8 cellular contexts compared by ENCODE assay signal in the genomic region with DNA sequence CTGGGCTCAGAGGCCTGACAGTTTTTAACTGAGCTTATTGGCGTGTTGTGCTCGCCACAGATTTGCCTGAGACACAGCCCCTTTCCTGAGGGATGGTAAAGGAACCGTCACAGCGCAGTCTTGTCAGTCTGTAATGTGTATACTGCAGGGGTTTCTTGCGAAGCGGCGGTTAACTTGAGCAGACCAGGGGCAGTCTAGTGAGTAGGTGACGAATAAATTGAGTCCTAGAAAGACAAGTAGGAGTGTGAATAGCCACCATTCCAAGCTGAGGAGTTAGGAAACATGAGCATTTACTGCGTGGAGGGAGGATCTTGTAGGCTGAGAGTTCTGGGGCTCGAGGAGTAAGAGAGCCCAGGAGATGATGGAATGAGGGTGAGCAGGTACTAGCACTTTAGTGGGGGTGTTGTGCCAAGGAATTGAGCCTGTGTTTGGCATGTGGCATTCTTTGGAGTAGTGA. TPM values are rescaled to one million over a fixed set of nuclear protein-coding genes. Genes with fewer than 3 reads are reported as not detected.
DNase-seq lines count a peak whose midpoint lies in the region; ATAC-seq and TF ChIP-seq lines count a peak whose summit lies in the region.

No MANE protein-coding gene starts in this region.

- H3K4me3 ChIP-seq in HEK293 (ENCODE audit: low read depth, low read length) (peak overlapping the region; percentile 95), cardiac muscle cell (peak overlapping the region; percentile 84), skeletal muscle tissue (ENCODE audit: low read length in 3 of 3) (peak overlapping the region; percentile 67 to 91 (median 88))

- H3K4me3 Mint-ChIP-seq in WTC11, result peak overlapping the region; percentile 95

- H3K9me3 Mint-ChIP-seq in WTC11, result no peaks in the 10 kb centered on the region

- H3K4me1 Mint-ChIP-seq in WTC11, result peaks cover 37% of the 10 kb centered on the region

- POLR2A ChIA-PET in HEK293 (lab: Yijun Ruan, JAX), result interaction anchor here (0.7 to 3.2 kb wide), 7 partner anchors 9 to 61 kb away, joined by 3 to 35 read pairs (median 7); no protein-coding TSS in a partner anchor
- POLR2A ChIA-PET in WTC11 (lab: Charles Lee), result no interaction called here

- H3K27ac Mint-ChIP-seq in WTC11, result peak overlapping the region; percentile 80; the same call in 1 of the 2 replicates

- H3K36me3 Mint-ChIP-seq in WTC11, result no peaks in the 10 kb centered on the region

- peak overlapping the region; percentile 70 to 81 (median 75) for H3K9ac ChIP-seq in skeletal muscle tissue (ENCODE audit: low read depth in 1 of 3, low read length in 3 of 3)

- H3K27me3 Mint-ChIP-seq in WTC11 (ENCODE audit: low read depth), result no peaks in the 10 kb centered on the region

- H3K9me3 ChIP-seq in HEK293 (ENCODE audit: control insufficient read depth, insufficient read depth, low read depth, low read length), result no peaks in the 10 kb centered on the region
- no peaks in the 10 kb centered on the region for H3K9me3 ChIP-seq in cardiac muscle cell (ENCODE audit: low read depth)
- no peaks in the 10 kb centered on the region for H3K9me3 ChIP-seq in skeletal muscle tissue (ENCODE audit: control insufficient read depth in 3 of 3, low read length in 3 of 3)

- no peak for ATAC-seq in WTC11

- intact Hi-C loops in posterior vena cava (cut with DNase I), result no loop called here

- H3K27me3 ChIP-seq in cardiac muscle cell (no peaks in the 10 kb centered on the region), skeletal muscle tissue (ENCODE audit: control insufficient read depth in 3 of 3, insufficient read depth in 3 of 3, low read length in 3 of 3) (no peaks in the 10 kb centered on the region)

- H3K27ac ChIP-seq in HEK293 (ENCODE audit: extremely low read depth, low read depth, low read length) (peak overlapping the region; percentile 39), cardiac muscle cell (peak overlapping the region; percentile 92), skeletal muscle tissue (ENCODE audit: low read depth, low read length) (peak overlapping the region; percentile 96)

- CTCF ChIA-PET in HEK293 (lab: Yijun Ruan, JAX), result interaction anchor here (0.7 to 4.4 kb wide), 9 partner anchors 11 to 390 kb away, joined by 3 to 23 read pairs (median 5); no protein-coding TSS in a partner anchor
- CTCF ChIA-PET in WTC11 (lab: Charles Lee), result interaction anchor here (1.6 to 2.5 kb wide), 4 partner anchors 9 to 91 kb away, joined by 4 to 12 read pairs (median 8); no protein-coding TSS in a partner anchor

- DNase-seq in WTC11 (ENCODE audit: low spot score) (no peak), cardiac muscle cell (ENCODE audit: low read depth in 1 of 2, low spot score in 1 of 2) (no peak), posterior vena cava (ENCODE audit: low spot score) (no peak), NCI-H187 (lab: John Stamatoyannopoulos, UW) (no peak), NCI-H2081 (lab: John Stamatoyannopoulos, UW) (no peak), DMS79 treated with DMSO at 0.1 percent for 48 hours (lab: John Stamatoyannopoulos, UW) (no peak)

- no peak for TF ChIP-seq CTCF in HEK293 (tag by site-specific recombination; IDR thresholded peaks at IDR 0.05)
- TF ChIP-seq CTCF in WTC11 (IDR thresholded peaks at IDR 0.05), result no peak
- TF ChIP-seq CTCF in cardiac muscle cell (IDR thresholded peaks at IDR 0.05; ENCODE audit: low read depth, low read length), result no peak

- H3K4me1 ChIP-seq in HEK293 (ENCODE audit: control insufficient read depth, insufficient read depth, low read length) (peaks cover 9% of the 10 kb centered on the region), cardiac muscle cell (ENCODE audit: low read depth) (peaks cover 22% of the 10 kb centered on the region), skeletal muscle tissue (ENCODE audit: control insufficient read depth in 3 of 3, insufficient read depth in 3 of 3, low read length in 3 of 3) (peaks cover 32 to 48% (median 42%) of the 10 kb centered on the region in 3 donors)

- peaks cover 0 to 11% of the 10 kb centered on the region in 2 experiments; a peak in 1 of 3 replicates for H3K36me3 ChIP-seq in HEK293 (ENCODE audit: control insufficient read depth in 2 of 2, insufficient read depth in 1 of 2, low read length in 2 of 2)
- H3K36me3 ChIP-seq in cardiac muscle cell, result no peaks in the 10 kb centered on the region
- peaks cover 0 to 2% (median under 1%) of the 10 kb centered on the region in 3 donors for H3K36me3 ChIP-seq in skeletal muscle tissue (ENCODE audit: control insufficient read depth in 3 of 3, insufficient read depth in 3 of 3, low read length in 3 of 3)

TF ChIP-seq in HEK293, 187 proteins besides CTCF, POLR2A, EP300 and RAD21:
- TF ChIP-seq ZNF707 (tag by site-specific recombination; IDR thresholded peaks at IDR 0.05), result no peak
- TF ChIP-seq WT1 (tag by site-specific recombination; IDR thresholded peaks at IDR 0.05), result no peak
TF ChIP-seq in HEK293: peak in this region for 0.

TF ChIP-seq in WTC11, 78 proteins besides CTCF, POLR2A, EP300 and RAD21 (continues in another document):
- TF ChIP-seq IRF1 (CRISPR knock-in tag; IDR thresholded peaks at IDR 0.05) (no peak), ZNF138 (CRISPR knock-in tag; conservative IDR thresholded peaks at IDR 0.05) (no peak), TEAD1 (CRISPR knock-in tag; IDR thresholded peaks at IDR 0.05) (no peak), SP1 (CRISPR knock-in tag; conservative IDR thresholded peaks at IDR 0.05) (no peak), SMAD4 (CRISPR knock-in tag; IDR thresholded peaks at IDR 0.05) (no peak), ATF6 (CRISPR knock-in tag; IDR thresholded peaks at IDR 0.05) (no peak)
- TF ChIP-seq, protein P1, sequence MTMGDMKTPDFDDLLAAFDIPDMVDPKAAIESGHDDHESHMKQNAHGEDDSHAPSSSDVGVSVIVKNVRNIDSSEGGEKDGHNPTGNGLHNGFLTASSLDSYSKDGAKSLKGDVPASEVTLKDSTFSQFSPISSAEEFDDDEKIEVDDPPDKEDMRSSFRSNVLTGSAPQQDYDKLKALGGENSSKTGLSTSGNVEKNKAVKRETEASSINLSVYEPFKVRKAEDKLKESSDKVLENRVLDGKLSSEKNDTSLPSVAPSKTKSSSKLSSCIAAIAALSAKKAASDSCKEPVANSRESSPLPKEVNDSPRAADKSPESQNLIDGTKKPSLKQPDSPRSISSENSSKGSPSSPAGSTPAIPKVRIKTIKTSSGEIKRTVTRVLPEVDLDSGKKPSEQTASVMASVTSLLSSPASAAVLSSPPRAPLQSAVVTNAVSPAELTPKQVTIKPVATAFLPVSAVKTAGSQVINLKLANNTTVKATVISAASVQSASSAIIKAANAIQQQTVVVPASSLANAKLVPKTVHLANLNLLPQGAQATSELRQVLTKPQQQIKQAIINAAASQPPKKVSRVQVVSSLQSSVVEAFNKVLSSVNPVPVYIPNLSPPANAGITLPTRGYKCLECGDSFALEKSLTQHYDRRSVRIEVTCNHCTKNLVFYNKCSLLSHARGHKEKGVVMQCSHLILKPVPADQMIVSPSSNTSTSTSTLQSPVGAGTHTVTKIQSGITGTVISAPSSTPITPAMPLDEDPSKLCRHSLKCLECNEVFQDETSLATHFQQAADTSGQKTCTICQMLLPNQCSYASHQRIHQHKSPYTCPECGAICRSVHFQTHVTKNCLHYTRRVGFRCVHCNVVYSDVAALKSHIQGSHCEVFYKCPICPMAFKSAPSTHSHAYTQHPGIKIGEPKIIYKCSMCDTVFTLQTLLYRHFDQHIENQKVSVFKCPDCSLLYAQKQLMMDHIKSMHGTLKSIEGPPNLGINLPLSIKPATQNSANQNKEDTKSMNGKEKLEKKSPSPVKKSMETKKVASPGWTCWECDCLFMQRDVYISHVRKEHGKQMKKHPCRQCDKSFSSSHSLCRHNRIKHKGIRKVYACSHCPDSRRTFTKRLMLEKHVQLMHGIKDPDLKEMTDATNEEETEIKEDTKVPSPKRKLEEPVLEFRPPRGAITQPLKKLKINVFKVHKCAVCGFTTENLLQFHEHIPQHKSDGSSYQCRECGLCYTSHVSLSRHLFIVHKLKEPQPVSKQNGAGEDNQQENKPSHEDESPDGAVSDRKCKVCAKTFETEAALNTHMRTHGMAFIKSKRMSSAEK (CRISPR knock-in tag; IDR thresholded peaks at IDR 0.05; ENCODE audit: borderline replicate concordance), result no peak

RNA-seq across cellular contexts. Expression of gene MED15, which starts 1.4 kb away (rescaled TPM):
- total RNA-seq in WTC11 (2021), result 60.9 to 67.7 TPM (median 62.6 TPM) in 3 replicates
- 41.9 and 45.1 TPM in 2 replicates for total RNA-seq in cardiac muscle cell
- 45.3 and 59.5 TPM in 2 replicates for polyA plus RNA-seq in cardiac muscle cell
- 16.7 TPM for total RNA-seq in skeletal muscle tissue
- total RNA-seq in posterior vena cava, result 10 to 100 TPM; 75.9 to 80.5 TPM

RNA-seq across cellular contexts. Expression of gene KLHL22, which starts 13.2 kb away (rescaled TPM):
- 9.9 to 15.7 TPM (median 12.1 TPM) in 3 replicates for total RNA-seq in WTC11 (2021)
- total RNA-seq in cardiac muscle cell, result 53.3 and 55.0 TPM in 2 replicates
- 31.9 and 33.8 TPM in 2 replicates for polyA plus RNA-seq in cardiac muscle cell
- 35.5 TPM for total RNA-seq in skeletal muscle tissue
- total RNA-seq in posterior vena cava, result 10 to 100 TPM; 16.3 to 20.0 TPM

Comparison
In these comparisons a context has a peak if more than half of its experiments do, and no peak if none do; other contexts are left out.
1. H3K27ac ChIP-seq: peak in every context shown above with its lines; median percentile 96 in skeletal muscle tissue; 92 in cardiac muscle cell; 39 in HEK293.